Comparison of ENCODE assay signal across 17 cellular contexts in genomic region chr11:71213696-71214552, GRCh38. TPM values are rescaled to one million over a fixed set of nuclear protein-coding genes. Genes with fewer than 3 reads are reported as not detected.
"Had no signal": no experiment of that assay in that cellular context is flagged by ENCODE, and none has a peak within 500 bp of the region (broad histone marks: within the 10 kb centered on the region; RNA-seq: fewer than 3 reads in every experiment).

No MANE protein-coding gene starts in this region.

- H3K4me3 Mint-ChIP-seq: activated B cell treated with CpG ODN at 0.5 μM for 24 hours; activated CD4-positive, alpha-beta T cell treated with anti-CD3 and anti-CD28 coated beads, Interleukin-2, amount 10 ng/mL, durations not matched to agents 7 days and 5 days; activated naive CD8-positive, alpha-beta T cell; naive thymus-derived CD8-positive, alpha-beta T cell; stimulated activated naive CD8-positive, alpha-beta T cell treated with anti-CD3 and anti-CD28 coated beads, Interleukin-15, amount 100 ng/mL, for 72 hours; T-helper 17 cell; type B pancreatic cell had no signal

- H3K4me3 ChIP-seq: gastroesophageal sphincter, prostate gland had no signal

- H3K36me3 ChIP-seq: gastroesophageal sphincter, prostate gland had no signal

- H3K27me3 Mint-ChIP-seq: activated CD4-positive, alpha-beta T cell treated with anti-CD3 and anti-CD28 coated beads, Interleukin-2, amount 10 ng/mL, durations not matched to agents 7 days and 5 days; activated naive CD8-positive, alpha-beta T cell; type B pancreatic cell had no signal

- H3K4me1 ChIP-seq: prostate gland had no signal

- H3K27ac Mint-ChIP-seq: activated B cell treated with CpG ODN at 0.5 μM for 24 hours; activated CD4-positive, alpha-beta T cell treated with anti-CD3 and anti-CD28 coated beads, Interleukin-2, amount 10 ng/mL, durations not matched to agents 7 days and 5 days; activated naive CD8-positive, alpha-beta T cell; naive thymus-derived CD8-positive, alpha-beta T cell; T-helper 17 cell; type B pancreatic cell had no signal

- H3K36me3 Mint-ChIP-seq: activated naive CD8-positive, alpha-beta T cell; naive thymus-derived CD8-positive, alpha-beta T cell had no signal

- H3K4me1 Mint-ChIP-seq: activated B cell treated with CpG ODN at 0.5 μM for 24 hours; activated CD4-positive, alpha-beta T cell treated with anti-CD3 and anti-CD28 coated beads, Interleukin-2, amount 10 ng/mL, durations not matched to agents 7 days and 5 days; naive thymus-derived CD8-positive, alpha-beta T cell; stimulated activated naive CD8-positive, alpha-beta T cell treated with anti-CD3 and anti-CD28 coated beads, Interleukin-15, amount 100 ng/mL, for 72 hours had no signal

- H3K9me3 ChIP-seq: prostate gland had no signal

- DNase-seq: activated B cell treated with CpG ODN at 0.5 μM for 24 hours; activated CD4-positive, alpha-beta T cell treated with anti-CD3 and anti-CD28 coated beads, Interleukin-2, amount 10 ng/mL, durations not matched to agents 7 days and 5 days; activated CD8-positive, alpha-beta memory T cell treated with anti-CD3 and anti-CD28 coated beads for 24 hours; activated gamma-delta T cell treated with Interleukin-2 at 50 U/mL for 16 hours; cerebellar nuclear complex; dermis blood vessel endothelial cell; occipital lobe; right cardiac atrium; stimulated activated CD4-positive, alpha-beta T cell treated with anti-CD3 and anti-CD28 coated beads, Interleukin-1b, Interleukin-23, amount 100 ng/mL, for 48 hours; stimulated activated naive CD8-positive, alpha-beta T cell treated with anti-CD3 and anti-CD28 coated beads, Interleukin-15, amount 100 ng/mL, for 72 hours; T-helper 17 cell had no signal

- ATAC-seq: left colon; naive thymus-derived CD8-positive, alpha-beta T cell; stimulated activated naive CD8-positive, alpha-beta T cell treated with anti-CD3 and anti-CD28 coated beads, Interleukin-15, amount 100 ng/mL, for 72 hours; T-helper 17 cell had no signal

- H3K9me3 Mint-ChIP-seq: activated CD4-positive, alpha-beta T cell treated with anti-CD3 and anti-CD28 coated beads, Interleukin-2, amount 10 ng/mL, durations not matched to agents 7 days and 5 days; naive thymus-derived CD8-positive, alpha-beta T cell; stimulated activated naive CD8-positive, alpha-beta T cell treated with anti-CD3 and anti-CD28 coated beads, Interleukin-15, amount 100 ng/mL, for 72 hours; type B pancreatic cell had no signal

- H3K27ac ChIP-seq: gastroesophageal sphincter, prostate gland had no signal

RNA-seq across cellular contexts. Expression of gene SHANK2, which starts 38.5 kb away (rescaled TPM):
- total RNA-seq: activated CD4-positive, alpha-beta T cell treated with anti-CD3 and anti-CD28 coated beads, Interleukin-2, amount 10 ng/mL, durations not matched to agents 7 days and 5 days; naive thymus-derived CD8-positive, alpha-beta T cell had no signal
- polyA plus RNA-seq: naive thymus-derived CD8-positive, alpha-beta T cell had no signal
